In genomic region chr11:45253640-45254039, GRCh38 we compare ENCODE assay signal across 31 cellular contexts. TPM values are rescaled to one million over a fixed set of nuclear protein-coding genes. Genes with fewer than 3 reads are reported as not detected.
"Had no signal": no experiment of that assay in that cellular context is flagged by ENCODE, and none has a peak within 500 bp of the region (broad histone marks: within the 10 kb centered on the region; RNA-seq: fewer than 3 reads in every experiment).

No MANE protein-coding gene starts in this region.

- H3K27ac Mint-ChIP-seq: activated CD4-positive, alpha-beta memory T cell treated with anti-CD3 and anti-CD28 coated beads, Interleukin-2, amount 10 ng/mL, durations not matched to agents 7 days and 5 days; activated CD4-positive, alpha-beta T cell treated with anti-CD3 and anti-CD28 coated beads, Interleukin-2, amount 10 ng/mL, durations not matched to agents 7 days and 5 days; activated naive CD4-positive, alpha-beta T cell treated with anti-CD3 and anti-CD28 coated beads, Interleukin-2, amount 10 ng/mL, durations not matched to agents 7 days and 5 days; activated naive CD4-positive, alpha-beta T cell treated with anti-CD3 and anti-CD28 coated beads, Interleukin-2, amount 50 U/mL, for 72 hours; activated naive CD8-positive, alpha-beta T cell treated with anti-CD3 and anti-CD28 coated beads, Interleukin-2, amount 10 ng/mL, durations not matched to agents 7 days and 5 days; activated T-cell treated with anti-CD3 and anti-CD28 coated beads, Interleukin-2, amount 50 U/mL, for 24 hours; activated T-cell treated with anti-CD3 and anti-CD28 coated beads, Interleukin-2, amount 50 U/mL, for 72 hours; brain; dendritic cell treated with granulocyte-macrophage colony-stimulating factor and Interleukin-4, amounts not matched to agents 40 ng/mL and 50 ng/mL, for 4 days had no signal

- H3K4me1 Mint-ChIP-seq: activated CD4-positive, alpha-beta T cell treated with anti-CD3 and anti-CD28 coated beads, Interleukin-2, amount 10 ng/mL, durations not matched to agents 7 days and 5 days; activated naive CD4-positive, alpha-beta T cell treated with anti-CD3 and anti-CD28 coated beads, Interleukin-2, amount 10 ng/mL, durations not matched to agents 7 days and 5 days had no signal

- H3K4me3 ChIP-seq: ascending aorta, breast epithelium, cardiac muscle cell, coronary artery, dorsolateral prefrontal cortex, esophagus muscularis mucosa, gastrocnemius medialis, heart left ventricle had no signal

- H3K4me1 ChIP-seq: ascending aorta, breast epithelium, foreskin keratinocyte, gastrocnemius medialis had no signal

- H3K9me3 Mint-ChIP-seq: activated CD4-positive, alpha-beta memory T cell treated with anti-CD3 and anti-CD28 coated beads, Interleukin-2, amount 10 ng/mL, durations not matched to agents 7 days and 5 days; activated CD4-positive, alpha-beta T cell treated with anti-CD3 and anti-CD28 coated beads, Interleukin-2, amount 10 ng/mL, durations not matched to agents 7 days and 5 days; activated naive CD4-positive, alpha-beta T cell treated with anti-CD3 and anti-CD28 coated beads, Interleukin-2, amount 10 ng/mL, durations not matched to agents 7 days and 5 days; activated naive CD4-positive, alpha-beta T cell treated with anti-CD3 and anti-CD28 coated beads, Interleukin-2, amount 50 U/mL, for 72 hours; activated naive CD8-positive, alpha-beta T cell treated with anti-CD3 and anti-CD28 coated beads, Interleukin-2, amount 10 ng/mL, durations not matched to agents 7 days and 5 days; activated T-cell treated with anti-CD3 and anti-CD28 coated beads, Interleukin-2, amount 50 U/mL, for 24 hours; activated T-cell treated with anti-CD3 and anti-CD28 coated beads, Interleukin-2, amount 50 U/mL, for 72 hours; dendritic cell treated with granulocyte-macrophage colony-stimulating factor and Interleukin-4, amounts not matched to agents 40 ng/mL and 50 ng/mL, for 4 days had no signal

- DNase-seq: activated CD4-positive, alpha-beta memory T cell treated with anti-CD3 and anti-CD28 coated beads, Interleukin-2, amount 10 ng/mL, durations not matched to agents 7 days and 5 days; activated CD4-positive, alpha-beta T cell treated with anti-CD3 and anti-CD28 coated beads for 1 hour; activated CD4-positive, alpha-beta T cell treated with anti-CD3 and anti-CD28 coated beads for 4 hours; activated CD4-positive, alpha-beta T cell treated with anti-CD3 and anti-CD28 coated beads, Interleukin-2, amount 10 ng/mL, durations not matched to agents 7 days and 5 days; activated CD4-positive, alpha-beta T cell treated with anti-CD3 and anti-CD28 coated beads, Interleukin-2, amount 50 U/mL, for 4 hours; activated CD8-positive, alpha-beta memory T cell treated with anti-CD3 and anti-CD28 coated beads, Interleukin-2, amount 50 U/mL, for 48 hours; activated gamma-delta T cell; activated naive CD4-positive, alpha-beta T cell; activated naive CD4-positive, alpha-beta T cell treated with anti-CD3 and anti-CD28 coated beads, Interleukin-2, amount 10 ng/mL, durations not matched to agents 7 days and 5 days; activated naive CD8-positive, alpha-beta T cell treated with anti-CD3 and anti-CD28 coated beads, Interleukin-2, amount 10 ng/mL, durations not matched to agents 7 days and 5 days; activated T-cell treated with anti-CD3 and anti-CD28 coated beads for 4 hours; activated T-cell treated with anti-CD3 and anti-CD28 coated beads, Interleukin-2, amount 50 U/mL, for 24 hours; activated T-cell treated with anti-CD3 and anti-CD28 coated beads, Interleukin-2, amount 50 U/mL, for 72 hours; central memory CD4-positive, alpha-beta T cell; cerebellar nuclear complex; dorsolateral prefrontal cortex; effector memory CD4-positive, alpha-beta T cell; erythroblast; foreskin keratinocyte; gastrocnemius medialis; glutamatergic neuron; heart left ventricle; T-helper 2 cell had no signal

- H3K4me3 Mint-ChIP-seq: activated CD4-positive, alpha-beta memory T cell treated with anti-CD3 and anti-CD28 coated beads, Interleukin-2, amount 10 ng/mL, durations not matched to agents 7 days and 5 days; activated CD4-positive, alpha-beta T cell treated with anti-CD3 and anti-CD28 coated beads, Interleukin-2, amount 10 ng/mL, durations not matched to agents 7 days and 5 days; activated naive CD4-positive, alpha-beta T cell treated with anti-CD3 and anti-CD28 coated beads, Interleukin-2, amount 10 ng/mL, durations not matched to agents 7 days and 5 days; activated naive CD8-positive, alpha-beta T cell treated with anti-CD3 and anti-CD28 coated beads, Interleukin-2, amount 10 ng/mL, durations not matched to agents 7 days and 5 days; activated T-cell treated with anti-CD3 and anti-CD28 coated beads, Interleukin-2, amount 50 U/mL, for 24 hours; activated T-cell treated with anti-CD3 and anti-CD28 coated beads, Interleukin-2, amount 50 U/mL, for 72 hours; brain; dendritic cell treated with granulocyte-macrophage colony-stimulating factor and Interleukin-4, amounts not matched to agents 40 ng/mL and 50 ng/mL, for 4 days had no signal

- H3K36me3 ChIP-seq: ascending aorta, breast epithelium, cardiac muscle cell, esophagus muscularis mucosa, gastrocnemius medialis, heart left ventricle had no signal

- H3K27ac ChIP-seq: ascending aorta, breast epithelium, cardiac muscle cell, coronary artery, esophagus muscularis mucosa, foreskin keratinocyte, gastrocnemius medialis, heart left ventricle had no signal

- H3K27me3 ChIP-seq: ascending aorta, breast epithelium, cardiac muscle cell had no signal

- ATAC-seq: activated naive CD4-positive, alpha-beta T cell treated with anti-CD3 and anti-CD28 coated beads, Interleukin-2, amount 50 U/mL, for 72 hours; activated T-cell treated with anti-CD3 and anti-CD28 coated beads, Interleukin-2, amount 50 U/mL, for 72 hours; foreskin keratinocyte; gastrocnemius medialis; heart left ventricle had no signal

- H3K9me3 ChIP-seq: ascending aorta, breast epithelium, esophagus muscularis mucosa, gastrocnemius medialis, heart left ventricle had no signal

- H3K36me3 Mint-ChIP-seq: activated naive CD4-positive, alpha-beta T cell treated with anti-CD3 and anti-CD28 coated beads, Interleukin-2, amount 10 ng/mL, durations not matched to agents 7 days and 5 days; activated naive CD4-positive, alpha-beta T cell treated with anti-CD3 and anti-CD28 coated beads, Interleukin-2, amount 50 U/mL, for 72 hours; activated naive CD8-positive, alpha-beta T cell treated with anti-CD3 and anti-CD28 coated beads, Interleukin-2, amount 10 ng/mL, durations not matched to agents 7 days and 5 days had no signal

RNA-seq across cellular contexts. Expression of gene SYT13, which starts 32.5 kb away (rescaled TPM):
- total RNA-seq: activated CD4-positive, alpha-beta memory T cell treated with anti-CD3 and anti-CD28 coated beads, Interleukin-2, amount 10 ng/mL, durations not matched to agents 7 days and 5 days; activated CD4-positive, alpha-beta T cell treated with anti-CD3 and anti-CD28 coated beads, Interleukin-2, amount 10 ng/mL, durations not matched to agents 7 days and 5 days; activated naive CD4-positive, alpha-beta T cell treated with anti-CD3 and anti-CD28 coated beads, Interleukin-2, amount 50 U/mL, for 72 hours; activated naive CD8-positive, alpha-beta T cell treated with anti-CD3 and anti-CD28 coated beads, Interleukin-2, amount 10 ng/mL, durations not matched to agents 7 days and 5 days; activated T-cell treated with anti-CD3 and anti-CD28 coated beads, Interleukin-2, amount 50 U/mL, for 72 hours; ascending aorta; foreskin keratinocyte had no signal
